ENCODE assay signal across 25 cellular contexts in the genomic region with DNA sequence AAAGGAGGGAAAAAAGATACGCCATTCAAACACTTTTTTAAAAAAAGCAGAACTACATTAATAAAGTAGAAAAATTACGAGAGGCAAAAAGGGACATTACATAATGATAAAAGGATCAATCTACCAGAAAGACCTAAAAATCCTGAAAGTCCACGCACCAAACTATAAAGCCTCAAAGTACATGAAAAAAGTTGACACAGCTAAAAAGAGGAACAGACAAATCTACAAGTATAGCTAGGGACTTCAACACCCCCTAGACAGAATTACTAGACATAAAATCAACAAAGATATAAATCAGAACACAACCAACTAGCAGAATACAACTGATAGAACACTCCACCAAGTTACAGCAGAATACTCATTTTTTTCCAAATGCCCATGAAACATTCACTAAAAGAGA.
"Had no signal": no experiment of that assay in that cellular context is flagged by ENCODE, and none has a peak within 500 bp of the region (broad histone marks: within the 10 kb centered on the region; RNA-seq: fewer than 3 reads in every experiment).

No MANE protein-coding gene starts in this region.

- H3K36me3 ChIP-seq: left ventricle myocardium inferior, lower lobe of right lung, neutrophil, spleen, tibial nerve, upper lobe of right lung, vagina had no signal

- DNase-seq: dermis blood vessel endothelial cell; effector CD4-positive, alpha-beta T cell; endodermal cell; erythroblast; foreskin keratinocyte; kidney; left cardiac atrium; left ventricle myocardium inferior; lower lobe of right lung; nephron progenitor cell; stimulated activated CD4-positive, alpha-beta T cell treated with anti-CD3 and anti-CD28 coated beads, Interleukin-15, amount 100 ng/mL, for 24 hours; stimulated activated CD4-positive, alpha-beta T cell treated with anti-CD3 and anti-CD28 coated beads, Interleukin-1b, Interleukin-23, amount 100 ng/mL, for 48 hours; stimulated activated CD4-positive, alpha-beta T cell treated with anti-CD3 and anti-CD28 coated beads, Interleukin-4, amount 100 ng/mL, for 24 hours; stimulated activated naive CD8-positive, alpha-beta T cell treated with anti-CD3 and anti-CD28 coated beads, Interleukin-15, amount 100 ng/mL, for 72 hours; testis; upper lobe of right lung had no signal

- H3K27me3 ChIP-seq: foreskin keratinocyte, hepatocyte, neutrophil, spleen, testis, tibial nerve, upper lobe of right lung, vagina had no signal

- H3K4me3 Mint-ChIP-seq: endodermal cell; memory B cell; mesothelial cell of epicardium; nephron progenitor cell; stimulated activated memory B cell treated with anti-CD40 and anti-IgM and Interleukin-4, amounts not matched to agents 10 μg/mL and 1 μg/mL and 100 μg/mL, for 72 hours; stimulated activated naive CD8-positive, alpha-beta T cell treated with anti-CD3 and anti-CD28 coated beads, Interleukin-15, amount 100 ng/mL, for 72 hours had no signal

- H3K9me3 ChIP-seq: lower lobe of right lung, neutrophil, spleen, testis, upper lobe of right lung, vagina had no signal

- H3K27ac ChIP-seq: foreskin keratinocyte, hepatocyte, left ventricle myocardium inferior, lower lobe of right lung, neutrophil, spleen, testis, tibial nerve, upper lobe of right lung, vagina had no signal

- H3K27ac Mint-ChIP-seq: endodermal cell; mesothelial cell of epicardium; nephron progenitor cell; stimulated activated memory B cell treated with anti-CD40 and anti-IgM and Interleukin-4, amounts not matched to agents 10 μg/mL and 1 μg/mL and 100 μg/mL, for 72 hours; stimulated activated naive CD8-positive, alpha-beta T cell treated with anti-CD3 and anti-CD28 coated beads, Interleukin-15, amount 100 ng/mL, for 72 hours had no signal

- ATAC-seq: foreskin keratinocyte; left cardiac atrium; lower lobe of right lung; sciatic nerve; stimulated activated memory B cell treated with anti-CD40 and anti-IgM and Interleukin-4, amounts not matched to agents 10 μg/mL and 1 μg/mL and 100 μg/mL, for 72 hours; stimulated activated naive CD8-positive, alpha-beta T cell treated with anti-CD3 and anti-CD28 coated beads, Interleukin-15, amount 100 ng/mL, for 72 hours; upper lobe of right lung had no signal

- FAIRE-seq: kidney had no signal

- H3K4me3 ChIP-seq: hepatocyte, left ventricle myocardium inferior, lower lobe of right lung, spleen, testis, tibial nerve, upper lobe of right lung, vagina had no signal

- H3K4me1 ChIP-seq: foreskin keratinocyte had no signal

- H2AFZ ChIP-seq: hepatocyte had no signal

- H3K27me3 Mint-ChIP-seq: memory B cell; stimulated activated memory B cell treated with anti-CD40 and anti-IgM and Interleukin-4, amounts not matched to agents 10 μg/mL and 1 μg/mL and 100 μg/mL, for 72 hours; stimulated activated naive CD8-positive, alpha-beta T cell treated with anti-CD3 and anti-CD28 coated beads, Interleukin-15, amount 100 ng/mL, for 72 hours had no signal

- H3K4me2 ChIP-seq: hepatocyte had no signal
